In the genomic region with DNA sequence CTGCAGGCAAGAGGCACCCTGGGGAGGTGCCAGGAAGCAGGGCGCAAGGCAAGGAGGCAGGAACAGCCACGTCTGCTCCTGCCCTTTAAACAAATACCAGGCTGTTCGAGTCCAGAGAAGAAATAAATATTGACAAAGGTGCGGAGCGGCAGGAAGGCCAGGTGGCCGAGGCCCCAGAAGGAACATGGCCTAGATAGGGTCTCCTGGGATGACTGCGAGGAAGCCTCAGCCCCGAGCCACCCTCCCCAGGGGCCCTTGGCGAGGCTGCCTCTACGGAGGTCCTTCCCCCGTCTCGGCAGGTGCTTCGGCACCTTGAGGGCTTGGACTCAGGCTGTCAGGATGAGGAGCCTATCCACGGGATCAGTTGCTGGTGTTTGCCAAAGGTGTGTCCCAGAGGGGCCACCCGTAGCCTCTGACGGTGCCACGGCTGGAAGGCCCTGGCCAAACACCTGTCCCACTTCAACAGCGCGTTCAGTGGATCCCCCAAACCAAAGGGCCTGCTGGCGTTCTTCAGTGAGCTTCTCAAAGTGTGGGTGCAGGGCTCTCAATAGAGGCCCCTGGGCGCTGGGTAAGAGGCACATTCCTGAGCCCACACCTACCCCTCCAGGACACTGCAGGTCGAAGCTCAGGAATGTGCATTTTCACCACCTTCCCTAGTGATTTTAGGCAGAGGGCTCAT, we compare ENCODE assay signal across 14 cellular contexts. TPM values are rescaled to one million over a fixed set of nuclear protein-coding genes. Genes with fewer than 3 reads are reported as not detected.
DNase-seq lines count a peak whose midpoint lies in the region; ATAC-seq and TF ChIP-seq lines count a peak whose summit lies in the region.
"Had no signal": no experiment of that assay in that cellular context is flagged by ENCODE, and none has a peak within 500 bp of the region (broad histone marks: within the 10 kb centered on the region; RNA-seq: fewer than 3 reads in every experiment).

No MANE protein-coding gene starts in this region.

- peak; percentile 57 for DNase-seq in NCI-H2171 treated with DMSO at 0.1 percent for 48 hours (lab: John Stamatoyannopoulos, UW)
- DNase-seq in NCI-H2171 (lab: John Stamatoyannopoulos, UW), result no peak
- DNase-seq in NCI-H69 (lab: John Stamatoyannopoulos, UW), result peak; percentile 63
- DNase-seq in lower lobe of right lung, result peak; percentile 62
- no peak for DNase-seq in tibial nerve (ENCODE audit: low spot score in 2 of 2)
- no peak for DNase-seq in stimulated activated CD4-positive, alpha-beta T cell treated with anti-CD3 and anti-CD28 coated beads, Interleukin-4, amount 100 ng/mL, for 4 hours
- DNase-seq: activated CD4-positive, alpha-beta T cell treated with anti-CD3 and anti-CD28 coated beads for 36 hours; activated naive CD8-positive, alpha-beta T cell treated with anti-CD3 and anti-CD28 coated beads, Interleukin-2, amount 50 U/mL, for 24 hours; activated T-cell treated with anti-CD3 and anti-CD28 coated beads, Interleukin-2, amount 50 U/mL, for 24 hours; COR-L47; HFFc6 had no signal

- TF ChIP-seq POLR2A in tibial nerve (IDR thresholded peaks at IDR 0.05), result no peak

- H3K4me1 ChIP-seq in lower lobe of right lung, result no peaks in the 10 kb centered on the region
- H3K4me1 ChIP-seq in tibial nerve, result peaks cover 0 to 36% (median 3%) of the 10 kb centered on the region in 4 donors

- H3K9me3 ChIP-seq in lower lobe of right lung (no peaks in the 10 kb centered on the region), tibial nerve (peaks cover 0 to 7% (median 0%) of the 10 kb centered on the region in 4 donors)

- WGBS in tibial nerve, 2 donors, result 66 to 78% methylated on average over 11 to 22 of the region's 22 CpGs

- H3K27ac ChIP-seq in lower lobe of right lung (peak overlapping the region; percentile 73), tibial nerve (peak overlapping the region; percentile 31 to 89 (median 74))

- TF ChIP-seq EP300 in tibial nerve (IDR thresholded peaks at IDR 0.05), result no peak

- H3K36me3 ChIP-seq in lower lobe of right lung (no peaks in the 10 kb centered on the region), tibial nerve (no peaks in the 10 kb centered on the region)

- no peak overlapping the region for H3K4me3 ChIP-seq in lower lobe of right lung
- H3K4me3 ChIP-seq in tibial nerve, result no peak overlapping the region

- TF ChIP-seq CTCF in lower lobe of right lung (IDR thresholded peaks at IDR 0.05), result no peak
- no peak for TF ChIP-seq CTCF in tibial nerve (IDR thresholded peaks at IDR 0.05)

- intact Hi-C loops in lower lobe of right lung (cut with DNase I), result no loop called here

- ATAC-seq in lower lobe of right lung, result peak; percentile 72 to 87
- no peak for ATAC-seq in HG03135 (IDR thresholded peaks at IDR 0.05; ENCODE audit: unreplicated experiment)
- no peak for ATAC-seq in HG02798 (IDR thresholded peaks at IDR 0.05; ENCODE audit: poor library complexity, unreplicated experiment)
- ATAC-seq: activated CD4-positive, alpha-beta T cell treated with anti-CD3 and anti-CD28 coated beads for 36 hours; activated naive CD8-positive, alpha-beta T cell treated with anti-CD3 and anti-CD28 coated beads, Interleukin-2, amount 50 U/mL, for 24 hours; left lobe of liver had no signal

- H3K27me3 ChIP-seq in lower lobe of right lung (ENCODE audit: low read depth), result no peaks in the 10 kb centered on the region
- no peaks in the 10 kb centered on the region for H3K27me3 ChIP-seq in tibial nerve

RNA-seq across cellular contexts. Expression of gene SNX5, which starts 39.8 kb away (rescaled TPM):
- 102 TPM for total RNA-seq in lower lobe of right lung
- 100 to 1,000 TPM in 2 of 4 donors, 10 to 100 TPM in 2; 79.8 to 128 (median 100) TPM for total RNA-seq in tibial nerve

RNA-seq across cellular contexts. Expression of gene MGME1, which starts 40.0 kb away (rescaled TPM):
- total RNA-seq in lower lobe of right lung, result 11.3 TPM
- total RNA-seq in tibial nerve, result 10 to 100 TPM in 1 of 4 donors, 1 to 10 TPM in 3; 4.6 to 14.7 (median 8.7) TPM

Comparison
In these comparisons a context has a peak if more than half of its experiments do, and no peak if none do; other contexts are left out.
1. DNase-seq: peak in NCI-H2171 treated with DMSO at 0.1 percent for 48 hours (single experiment), NCI-H69 (single experiment) and lower lobe of right lung (single experiment); none in NCI-H2171 (single experiment), tibial nerve (0 of 2) and stimulated activated CD4-positive, alpha-beta T cell treated with anti-CD3 and anti-CD28 coated beads, Interleukin-4, amount 100 ng/mL, for 4 hours (0 of 2).
2. ATAC-seq: peak in lower lobe of right lung (2 of 2); none in HG03135 (single experiment) and HG02798 (single experiment).